27 cellular contexts compared by ENCODE assay signal in genomic region chr10:88280518-88280917, GRCh38.
"Had no signal": no experiment of that assay in that cellular context is flagged by ENCODE, and none has a peak within 500 bp of the region (broad histone marks: within the 10 kb centered on the region; RNA-seq: fewer than 3 reads in every experiment).

No MANE protein-coding gene starts in this region.

- H3K27me3 ChIP-seq: brain microvascular endothelial cell, cardiac muscle cell had no signal

- DNase-seq: activated CD4-positive, alpha-beta memory T cell treated with anti-CD3 and anti-CD28 coated beads for 36 hours; activated CD4-positive, alpha-beta T cell treated with anti-CD3 and anti-CD28 coated beads, Interleukin-2, amount 10 ng/mL, durations not matched to agents 7 days and 5 days; activated CD4-positive, CD25-positive, alpha-beta regulatory T cell; activated CD8-positive, alpha-beta memory T cell treated with anti-CD3 and anti-CD28 coated beads for 24 hours; activated effector memory CD4-positive, alpha-beta T cell treated with anti-CD3 and anti-CD28 coated beads, Interleukin-2, amount 50 U/mL, for 16 hours; activated naive CD4-positive, alpha-beta T cell treated with Interleukin-2 at 50 U/mL for 16 hours; activated naive CD8-positive, alpha-beta T cell treated with anti-CD3 and anti-CD28 coated beads, Interleukin-2, amount 50 U/mL, for 24 hours; activated T-cell treated with anti-CD3 and anti-CD28 coated beads, Interleukin-2, amount 50 U/mL, for 4 hours; amygdala; brain microvascular endothelial cell; Karpas-422; MM.1S; NCI-H1105 treated with DMSO at 0.1 percent for 48 hours; NCI-H1436 treated with DMSO at 0.1 percent for 48 hours; NCI-H2081; NCI-H2171; NCI-H2227 treated with DMSO at 0.1 percent for 48 hours; NCI-H446 treated with DMSO at 0.1 percent for 48 hours; NCI-H524 treated with DMSO at 0.1 percent for 48 hours; PC-3; SHP77 treated with DMSO at 0.1 percent for 48 hours; T-cell; T-helper 2 cell; T1000 had no signal

- H3K27ac ChIP-seq: cardiac muscle cell, SK-N-MC, VCaP had no signal

- H3K36me3 ChIP-seq: brain microvascular endothelial cell, cardiac muscle cell had no signal

- H3K4me3 ChIP-seq: cardiac muscle cell, SK-N-MC had no signal
